ENCODE assay signal across 34 cellular contexts in the genomic region with DNA sequence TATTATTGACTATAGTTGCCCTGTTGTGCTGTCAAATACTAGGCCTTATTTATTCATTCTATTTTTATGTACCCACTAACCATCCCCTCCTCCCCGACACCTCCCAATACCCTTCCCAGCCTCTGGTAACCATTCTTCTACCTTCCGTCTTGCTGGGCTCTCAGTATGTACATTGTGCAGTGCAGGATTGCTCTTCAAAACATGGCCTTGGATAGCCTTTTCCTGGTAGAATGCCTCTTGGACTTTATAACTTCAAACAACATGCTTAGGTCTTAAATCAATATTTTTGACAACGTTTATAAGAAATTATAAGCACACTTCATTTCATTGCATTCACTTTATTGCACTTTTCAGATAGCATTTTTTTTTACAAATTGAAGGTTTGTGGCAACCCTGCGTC.
"Had no signal": no experiment of that assay in that cellular context is flagged by ENCODE, and none has a peak within 500 bp of the region (broad histone marks: within the 10 kb centered on the region; RNA-seq: fewer than 3 reads in every experiment).

No MANE protein-coding gene starts in this region.

- H3K27ac ChIP-seq: adrenal gland, ascending aorta, body of pancreas, brain microvascular endothelial cell, breast epithelium, cardiac muscle cell had no signal

- DNase-seq: activated effector memory CD4-positive, alpha-beta T cell treated with anti-CD3 and anti-CD28 coated beads, Interleukin-2, amount 50 U/mL, for 16 hours; activated effector memory CD4-positive, alpha-beta T cell treated with Interleukin-2 at 50 U/mL for 16 hours; activated gamma-delta T cell; activated gamma-delta T cell treated with Interleukin-2 at 50 U/mL for 16 hours; activated naive CD4-positive, alpha-beta T cell; activated naive CD4-positive, alpha-beta T cell treated with anti-CD3 and anti-CD28 coated beads for 36 hours; activated naive CD4-positive, alpha-beta T cell treated with anti-CD3 and anti-CD28 coated beads, Interleukin-2, amount 10 ng/mL, durations not matched to agents 7 days and 5 days; activated naive CD4-positive, alpha-beta T cell treated with anti-CD3 and anti-CD28 coated beads, Interleukin-2, amount 50 U/mL, for 16 hours; activated naive CD4-positive, alpha-beta T cell treated with Interleukin-2 at 50 U/mL for 16 hours; activated naive CD8-positive, alpha-beta T cell treated with anti-CD3 and anti-CD28 coated beads for 36 hours; activated naive CD8-positive, alpha-beta T cell treated with anti-CD3 and anti-CD28 coated beads, Interleukin-2, amount 10 ng/mL, durations not matched to agents 7 days and 5 days; activated naive CD8-positive, alpha-beta T cell treated with anti-CD3 and anti-CD28 coated beads, Interleukin-2, amount 50 U/mL, for 24 hours; activated T-cell treated with anti-CD3 and anti-CD28 coated beads, Interleukin-2, amount 50 U/mL, for 1 hour; activated T-cell treated with anti-CD3 and anti-CD28 coated beads, Interleukin-2, amount 50 U/mL, for 24 hours; activated T-cell treated with anti-CD3 and anti-CD28 coated beads, Interleukin-2, amount 50 U/mL, for 4 hours; activated T-cell treated with anti-CD3 and anti-CD28 coated beads, Interleukin-2, amount 50 U/mL, for 48 hours; activated T-cell treated with anti-CD3 and anti-CD28 coated beads, Interleukin-2, amount 50 U/mL, for 72 hours; adrenal gland; amniotic stem cell; amygdala; anterior cingulate cortex; aorta; body of pancreas; brain microvascular endothelial cell; caudate nucleus; central memory CD4-positive, alpha-beta T cell; cerebellar nuclear complex had no signal

- H3K4me1 ChIP-seq: adrenal gland, breast epithelium had no signal

- H3K36me3 ChIP-seq: adrenal gland, ascending aorta, brain microvascular endothelial cell, breast epithelium, cardiac muscle cell had no signal

- H3K27me3 ChIP-seq: adrenal gland, ascending aorta, body of pancreas, brain microvascular endothelial cell, breast epithelium, cardiac muscle cell had no signal

- ATAC-seq: activated naive CD4-positive, alpha-beta T cell treated with anti-CD3 and anti-CD28 coated beads, Interleukin-2, amount 50 U/mL, for 72 hours; activated naive CD8-positive, alpha-beta T cell treated with anti-CD3 and anti-CD28 coated beads, Interleukin-2, amount 50 U/mL, for 24 hours; activated T-cell treated with anti-CD3 and anti-CD28 coated beads, Interleukin-2, amount 50 U/mL, for 4 hours; activated T-cell treated with anti-CD3 and anti-CD28 coated beads, Interleukin-2, amount 50 U/mL, for 72 hours; activated T-helper 17 cell treated with anti-CD3 and anti-CD28 coated beads, Interleukin-2, amount 50 U/mL, for 72 hours; body of pancreas had no signal

- H3K4me3 ChIP-seq: adrenal gland, ascending aorta, body of pancreas, breast epithelium, cardiac muscle cell had no signal

- H3K9me3 ChIP-seq: adrenal gland, ascending aorta, body of pancreas, breast epithelium had no signal

- FAIRE-seq: astrocyte, bronchial epithelial cell had no signal
